8 cellular contexts compared by ENCODE assay signal in the genomic region with DNA sequence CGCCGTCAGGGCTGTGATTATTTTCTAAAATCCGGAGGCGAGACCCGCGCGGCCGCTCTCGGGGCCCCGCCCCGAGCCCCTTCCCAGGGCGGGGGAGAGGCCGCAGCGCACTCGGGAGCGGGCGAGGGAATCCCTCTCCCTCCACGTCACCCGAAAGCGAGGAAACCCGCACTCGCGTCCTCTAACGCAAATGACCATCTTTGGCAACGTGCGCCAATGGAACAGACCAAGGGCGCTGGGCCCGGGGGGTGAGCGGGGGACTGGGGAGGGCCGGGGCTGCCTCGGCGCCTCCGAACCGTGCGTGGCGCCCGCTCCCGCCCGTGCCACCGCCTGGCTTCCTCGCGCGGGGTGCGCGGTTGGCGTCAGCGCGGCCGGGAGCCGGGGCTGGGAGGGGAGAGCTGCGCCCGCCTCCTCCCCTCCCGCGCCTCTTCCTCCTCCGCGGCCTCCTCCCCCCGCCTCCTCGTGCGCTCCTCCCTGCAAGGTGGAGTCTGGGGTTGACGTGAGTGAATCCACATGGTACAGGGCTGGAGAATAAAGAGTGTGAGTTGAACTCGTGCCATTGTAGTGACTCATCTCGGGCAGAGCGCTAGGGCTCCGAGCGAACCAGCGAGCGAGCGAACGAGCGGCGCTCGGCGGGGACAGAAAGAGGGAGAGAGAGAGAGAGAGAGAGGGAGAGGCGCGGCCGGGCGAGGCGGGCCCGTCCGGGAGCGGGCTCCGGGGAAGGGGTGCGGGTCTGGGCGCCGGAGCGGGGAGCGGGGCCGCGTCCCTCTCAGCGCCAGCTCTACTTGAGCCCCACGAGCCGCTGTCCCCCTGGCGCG. TPM values are rescaled to one million over a fixed set of nuclear protein-coding genes. Genes with fewer than 3 reads are reported as not detected.
DNase-seq lines count a peak whose midpoint lies in the region; ATAC-seq lines count a peak whose summit lies in the region.

A gene (plus strand): TSS at position 562 of the 818 bp plus-strand sequence. CDS start 863 bp downstream, outside the sequence.

- peak within 1 kb of the TSS; percentile 82 to 85 for H3K4ac ChIP-seq in mesenchymal stem cell (ENCODE audit: low read depth in 1 of 2, low read length in 2 of 2)

- no peaks in the 10 kb centered on the region for H3K27me3 Mint-ChIP-seq in effector memory CD8-positive, alpha-beta T cell

- H4K91ac ChIP-seq in mesenchymal stem cell (ENCODE audit: low read length), result peak within 1 kb of the TSS; percentile 85

- H2BK120ac ChIP-seq in mesenchymal stem cell (ENCODE audit: low read depth, low read length), result peak within 1 kb of the TSS; percentile 96

- H3K27ac ChIP-seq in mesenchymal stem cell (ENCODE audit: low read length, poor library complexity, severe bottlenecking), result peak within 1 kb of the TSS; percentile 89

- peak within 1 kb of the TSS; percentile 87 for H2BK5ac ChIP-seq in mesenchymal stem cell (ENCODE audit: low read depth, low read length, poor library complexity, severe bottlenecking)

- peak within 1 kb of the TSS; percentile 83 to 85 for H3K4me3 Mint-ChIP-seq in effector memory CD8-positive, alpha-beta T cell

- peak within 1 kb of the TSS; percentile 97 to 99 for H3K18ac ChIP-seq in mesenchymal stem cell (ENCODE audit: low read depth in 1 of 2, low read length in 2 of 2)

- no peaks in the 10 kb centered on the region for H3K9me3 Mint-ChIP-seq in effector memory CD8-positive, alpha-beta T cell

- H2AK5ac ChIP-seq in mesenchymal stem cell (ENCODE audit: low read length, severe bottlenecking), result no peak within 1 kb of the TSS

- H3K4me1 ChIP-seq in mesenchymal stem cell (ENCODE audit: control insufficient read depth, insufficient read depth, low read depth, low read length), result peaks cover 14% of the 10 kb centered on the region

- peaks cover 4 to 9% of the 10 kb centered on the region in 2 experiments for H3K36me3 ChIP-seq in mesenchymal stem cell (ENCODE audit: control insufficient read depth in 1 of 2, insufficient read depth in 2 of 2, low read depth in 1 of 2, low read length in 2 of 2)

- under 1% methylated on average over 59 of the region's 94 CpGs for WGBS in mesenchymal stem cell

- H3K4me3 ChIP-seq in mesenchymal stem cell (ENCODE audit: insufficient read depth in 1 of 2, low read depth in 1 of 2, low read length in 2 of 2), result peak within 1 kb of the TSS; percentile 93 to 96

- H4K8ac ChIP-seq in mesenchymal stem cell (ENCODE audit: low read length), result peak within 1 kb of the TSS; percentile 82

- H3K9ac ChIP-seq in mesenchymal stem cell (ENCODE audit: low read length), result peak within 1 kb of the TSS; percentile 99

- H3K27me3 ChIP-seq in mesenchymal stem cell (ENCODE audit: control insufficient read depth in 1 of 2, insufficient read depth in 1 of 2, low read length in 2 of 2), result no peaks in the 10 kb centered on the region

- peaks cover 2% of the 10 kb centered on the region for H3K79me1 ChIP-seq in mesenchymal stem cell (replicated peaks; ENCODE audit: low read length, poor library complexity, severe bottlenecking)

- peak within 1 kb of the TSS; percentile 99 for H2BK15ac ChIP-seq in mesenchymal stem cell (ENCODE audit: low read depth, poor library complexity, severe bottlenecking)

- H3K27ac Mint-ChIP-seq in effector memory CD8-positive, alpha-beta T cell, result peak within 1 kb of the TSS in 1 of 2 donors; percentile 95

- H2AFZ ChIP-seq in mesenchymal stem cell (ENCODE audit: low read depth, low read length), result peak within 1 kb of the TSS; percentile 21

- peak within 1 kb of the TSS in 1 of 2 experiments; percentile 90 for H3K23ac ChIP-seq in mesenchymal stem cell (ENCODE audit: low read length in 2 of 2)

- H3K4me2 ChIP-seq in mesenchymal stem cell (ENCODE audit: low read length, poor library complexity, severe bottlenecking), result peak within 1 kb of the TSS; percentile 91

- peak within 1 kb of the TSS in 1 of 2 experiments; percentile 94 for H3K14ac ChIP-seq in mesenchymal stem cell (ENCODE audit: low read length in 2 of 2)

- peak; percentile 72 for ATAC-seq in GM21360 (IDR thresholded peaks at IDR 0.05; ENCODE audit: unreplicated experiment)
- ATAC-seq in effector memory CD8-positive, alpha-beta T cell (replicated peaks), result peak; percentile 65

- H2BK12ac ChIP-seq in mesenchymal stem cell (ENCODE audit: low read length in 2 of 2), result peak within 1 kb of the TSS; percentile 5 to 88

- DNase-seq in COLO668 (lab: John Stamatoyannopoulos, UW; ENCODE audit: unreplicated experiment) (peak; percentile 94), HT1080 (ENCODE audit: low read depth) (peak; percentile 98), NOMO-1 (lab: John Stamatoyannopoulos, UW; ENCODE audit: unreplicated experiment in 2 of 2) (peak; percentile 97), mesenchymal stem cell (peak; percentile 100)
- DNase-seq in activated CD8-positive, alpha-beta memory T cell treated with anti-CD3 and anti-CD28 coated beads for 4 hours (ENCODE audit: low read depth in 2 of 2), result peak; percentile 86 to 92
- DNase-seq in effector memory CD8-positive, alpha-beta T cell, result peak; percentile 93 to 94 (median 93)
- peak; percentile 83 for DNase-seq in stimulated activated CD8-positive, alpha-beta memory T cell treated with anti-CD3 and anti-CD28 coated beads, Interleukin-15, amount 100 ng/mL, for 1 hour (ENCODE audit: low read depth)

- H3K36me3 Mint-ChIP-seq in effector memory CD8-positive, alpha-beta T cell (ENCODE audit: insufficient read depth), result peaks cover 21% of the 10 kb centered on the region

- no peaks in the 10 kb centered on the region for H3K9me3 ChIP-seq in mesenchymal stem cell (ENCODE audit: control insufficient read depth, low read length)

- peaks cover 12 to 19% of the 10 kb centered on the region in 2 donors for H3K4me1 Mint-ChIP-seq in effector memory CD8-positive, alpha-beta T cell (ENCODE audit: low read depth in 2 of 2)

RNA-seq across cellular contexts. Expression of the gene that starts here (rescaled TPM):
- total RNA-seq in HT1080 (2014; rRNA removed; shearing (Covaris generic)), result 61.2 and 73.5 TPM in 2 replicates
- polyA plus RNA-seq in HT1080 (2015; cell fraction: cytosol; rRNA removed), result 60.8 and 68.6 TPM in 2 replicates
- polyA plus RNA-seq in HT1080 (2015; cell fraction: nucleus; rRNA removed), result 142 and 150 TPM in 2 replicates
- 15.6 TPM for polyA plus RNA-seq in mesenchymal stem cell (2013, experiment 1 of 2)
- polyA plus RNA-seq in mesenchymal stem cell (2013, experiment 2 of 2), result 14.8 TPM

Comparison
In these comparisons a context has a peak if more than half of its experiments do, and no peak if none do; other contexts are left out.
1. Peak in every context shown above with its lines: DNase-seq, ATAC-seq, H3K4me3 ChIP-seq and H3K27ac ChIP-seq.